Comparison of ENCODE assay signal across 1 cellular context in the genomic region with DNA sequence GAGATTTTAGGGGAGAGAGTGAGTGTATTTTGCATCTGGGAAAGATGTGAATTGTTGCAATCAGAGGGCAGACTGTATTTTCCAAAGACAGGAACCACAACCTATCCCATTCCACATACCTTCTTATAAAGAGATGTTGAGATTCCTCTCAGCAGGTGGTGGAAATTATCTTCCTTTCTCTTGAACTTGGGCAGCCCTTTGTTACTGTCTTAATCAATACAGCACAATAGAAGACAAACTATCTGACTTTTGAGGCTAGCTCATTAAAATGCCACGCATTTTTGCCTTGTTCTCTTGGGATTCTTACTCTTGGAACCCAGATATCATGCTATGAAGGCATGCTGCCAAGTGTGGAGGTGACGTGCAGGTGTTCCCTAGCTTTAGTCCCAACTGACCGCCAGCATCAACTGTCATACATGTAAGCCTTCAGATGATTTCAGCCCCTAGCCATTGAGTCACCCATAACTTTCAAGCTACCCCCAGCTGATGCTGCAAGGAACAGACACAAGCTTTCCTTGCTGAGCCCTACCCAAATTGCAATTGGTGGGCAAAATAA.
TF ChIP-seq lines count a peak whose summit lies in the region.

No MANE protein-coding gene starts in this region.

TF ChIP-seq in H1, 55 proteins besides CTCF, POLR2A, EP300 and RAD21:
- no peak for TF ChIP-seq TAF1 (IDR thresholded peaks at IDR 0.05; ENCODE audit: low read depth, low read length)
- 0 out of 2 replicates have a peak, but pooled peaks have one; percentile 6 for TF ChIP-seq TEAD4 (IDR thresholded peaks at IDR 0.05; ENCODE audit: low read depth, low read length)
